18 cellular contexts compared by ENCODE assay signal in genomic region chr1:156098782-156099181, GRCh38. TPM values are rescaled to one million over a fixed set of nuclear protein-coding genes. Genes with fewer than 3 reads are reported as not detected.
A peak's percentile ranks its signal among the peaks of the same experiment; 100 is the strongest.
DNase-seq lines count a peak whose midpoint lies in the region; ATAC-seq, FAIRE-seq and TF ChIP-seq lines count a peak whose summit lies in the region.
"Had no signal": no experiment of that assay in that cellular context is flagged by ENCODE, and none has a peak within 500 bp of the region (broad histone marks: within the 10 kb centered on the region; RNA-seq: fewer than 3 reads in every experiment).

No MANE protein-coding gene starts in this region.

- H3K9me3 Mint-ChIP-seq in activated naive CD4-positive, alpha-beta T cell treated with anti-CD3 and anti-CD28 coated beads for 36 hours: no peaks in the 10 kb centered on the region
- H3K9me3 Mint-ChIP-seq in brain: no peaks in the 10 kb centered on the region
- no peaks in the 10 kb centered on the region for H3K9me3 Mint-ChIP-seq in stimulated activated memory B cell treated with anti-CD40 and anti-IgM and Interleukin-4, amounts not matched to agents 10 μg/mL and 1 μg/mL and 100 μg/mL, for 72 hours

- FAIRE-seq in GM12892 (lab: Jason Lieb, UNC): no peak
- FAIRE-seq: astrocyte, H1 had no signal

- no peak overlapping the region for H3K4me3 Mint-ChIP-seq in activated naive CD4-positive, alpha-beta T cell treated with anti-CD3 and anti-CD28 coated beads for 36 hours
- H3K4me3 Mint-ChIP-seq in brain: no peak overlapping the region
- H3K4me3 Mint-ChIP-seq in stimulated activated memory B cell treated with anti-CD40 and anti-IgM and Interleukin-4, amounts not matched to agents 10 μg/mL and 1 μg/mL and 100 μg/mL, for 72 hours: no peak overlapping the region

- H3K36me3 Mint-ChIP-seq in activated naive CD4-positive, alpha-beta T cell treated with anti-CD3 and anti-CD28 coated beads for 36 hours (ENCODE audit: low read depth): no peaks in the 10 kb centered on the region
- H3K36me3 Mint-ChIP-seq in brain: peaks cover 20% of the 10 kb centered on the region
- no peaks in the 10 kb centered on the region for H3K36me3 Mint-ChIP-seq in stimulated activated memory B cell treated with anti-CD40 and anti-IgM and Interleukin-4, amounts not matched to agents 10 μg/mL and 1 μg/mL and 100 μg/mL, for 72 hours

- peaks cover 60% of the 10 kb centered on the region for H3K4me1 Mint-ChIP-seq in activated naive CD4-positive, alpha-beta T cell treated with anti-CD3 and anti-CD28 coated beads for 36 hours (ENCODE audit: low read depth)
- H3K4me1 Mint-ChIP-seq in brain: peaks cover 80% of the 10 kb centered on the region
- peaks cover 72% of the 10 kb centered on the region for H3K4me1 Mint-ChIP-seq in stimulated activated memory B cell treated with anti-CD40 and anti-IgM and Interleukin-4, amounts not matched to agents 10 μg/mL and 1 μg/mL and 100 μg/mL, for 72 hours

- TF ChIP-seq CTCF in brain (conservative IDR thresholded peaks at IDR 0.05): no peak

- H3K27ac Mint-ChIP-seq in activated naive CD4-positive, alpha-beta T cell treated with anti-CD3 and anti-CD28 coated beads for 36 hours: peak overlapping the region; percentile 28
- peak overlapping the region in 4 of 5 experiments; percentile 17 to 97 (median 86) for H3K27ac Mint-ChIP-seq in brain
- peak overlapping the region; percentile 85 for H3K27ac Mint-ChIP-seq in stimulated activated memory B cell treated with anti-CD40 and anti-IgM and Interleukin-4, amounts not matched to agents 10 μg/mL and 1 μg/mL and 100 μg/mL, for 72 hours

- peaks cover 12% of the 10 kb centered on the region for H3K27me3 Mint-ChIP-seq in activated naive CD4-positive, alpha-beta T cell treated with anti-CD3 and anti-CD28 coated beads for 36 hours (ENCODE audit: low read depth)
- peaks cover 3% of the 10 kb centered on the region for H3K27me3 Mint-ChIP-seq in brain
- no peaks in the 10 kb centered on the region for H3K27me3 Mint-ChIP-seq in stimulated activated memory B cell treated with anti-CD40 and anti-IgM and Interleukin-4, amounts not matched to agents 10 μg/mL and 1 μg/mL and 100 μg/mL, for 72 hours

- no peak for DNase-seq in activated naive CD4-positive, alpha-beta T cell treated with anti-CD3 and anti-CD28 coated beads for 36 hours
- DNase-seq in activated naive CD4-positive, alpha-beta T cell (lab: John Stamatoyannopoulos, UW): no peak
- no peak for DNase-seq in GM12892 (ENCODE audit: insufficient read length)
- DNase-seq in NCI-H2081 (lab: John Stamatoyannopoulos, UW): no peak
- DNase-seq in midbrain (lab: John Stamatoyannopoulos, UW): no peak
- DNase-seq: activated CD4-positive, alpha-beta T cell treated with anti-CD3 and anti-CD28 coated beads, Interleukin-2, amount 50 U/mL, for 1 hour; GF-D8; glutamatergic neuron; NCI-H1694; NCI-H446 treated with DMSO at 0.1 percent for 48 hours; psoas muscle; stimulated activated CD4-positive, alpha-beta T cell treated with anti-CD3 and anti-CD28 coated beads, Interleukin-12 subunit alpha, Interleukin-12 subunit beta, amount 100 ng/mL, for 4 hours had no signal

- no peak for ATAC-seq in stimulated activated memory B cell treated with anti-CD40 and anti-IgM and Interleukin-4, amounts not matched to agents 10 μg/mL and 1 μg/mL and 100 μg/mL, for 72 hours
- ATAC-seq in HG03135 (IDR thresholded peaks at IDR 0.05; ENCODE audit: unreplicated experiment): no peak
- ATAC-seq: psoas muscle had no signal

- CTCF ChIA-PET in activated naive CD4-positive, alpha-beta T cell treated with anti-CD3 and anti-CD28 coated beads for 36 hours (lab: Charles Lee): interaction anchor here (1.1 to 16.2 kb wide), 3 partner anchors 15 to 43 kb away, joined by 3 to 737 read pairs (median 34); partner anchors contain the start of gene LMNA

- peak; percentile 26; the same call in 1 of the 2 replicates for TF ChIP-seq POLR2A in GM12892 (IDR thresholded peaks at IDR 0.05; ENCODE audit: low read depth, low read length)

- intact Hi-C loops in activated naive CD4-positive, alpha-beta T cell treated with anti-CD3 and anti-CD28 coated beads for 36 hours (cut with micrococcal nuclease): loop anchor here (5.0 kb wide), 1 partner anchor 359 kb away; no protein-coding TSS in a partner anchor

RNA-seq across cellular contexts. Expression of gene LMNA, which starts 15.7 kb away (rescaled TPM):
- 10 to 100 TPM; 62.1 to 62.6 TPM for total RNA-seq in activated naive CD4-positive, alpha-beta T cell treated with anti-CD3 and anti-CD28 coated beads for 36 hours
- 109 TPM for polyA plus RNA-seq in GM12892 (2012; ENCODE audit: missing spikeins)
- polyA plus RNA-seq in brain (ENCODE audit: insufficient read depth, low read depth, low replicate concordance): 55.1 TPM

RNA-seq across cellular contexts. Expression of gene MEX3A, which starts 16.5 kb away (rescaled TPM):
- total RNA-seq in activated naive CD4-positive, alpha-beta T cell treated with anti-CD3 and anti-CD28 coated beads for 36 hours: under 1 TPM; 0.22 to 0.36 TPM
- polyA plus RNA-seq in GM12892 (2012; ENCODE audit: missing spikeins): 2.3 TPM
- 91.7 TPM for polyA plus RNA-seq in brain (ENCODE audit: insufficient read depth, low read depth, low replicate concordance)

RNA-seq across cellular contexts. Expression of gene RAB25, which starts 37.8 kb away (rescaled TPM):
- total RNA-seq in activated naive CD4-positive, alpha-beta T cell treated with anti-CD3 and anti-CD28 coated beads for 36 hours: 1 to 10 TPM; 1.3 TPM
- not detected for polyA plus RNA-seq in GM12892 (2012; ENCODE audit: missing spikeins)
- polyA plus RNA-seq in brain (ENCODE audit: insufficient read depth, low read depth, low replicate concordance): 113 TPM
- total RNA-seq: psoas muscle, SJSA1 had no signal

RNA-seq across cellular contexts. Expression of gene LAMTOR2, which starts 44.2 kb away (rescaled TPM):
- total RNA-seq in activated naive CD4-positive, alpha-beta T cell treated with anti-CD3 and anti-CD28 coated beads for 36 hours: 10 to 100 TPM; 54.9 to 55.9 TPM
- 69.0 TPM for polyA plus RNA-seq in GM12892 (2012; ENCODE audit: missing spikeins)
- 126 TPM for polyA plus RNA-seq in brain (ENCODE audit: insufficient read depth, low read depth, low replicate concordance)

RNA-seq across cellular contexts. Expression of gene UBQLN4, which starts 45.2 kb away (rescaled TPM):
- 10 to 100 TPM; 27.1 to 27.4 TPM for total RNA-seq in activated naive CD4-positive, alpha-beta T cell treated with anti-CD3 and anti-CD28 coated beads for 36 hours
- polyA plus RNA-seq in GM12892 (2012; ENCODE audit: missing spikeins): 17.7 TPM
- 92.9 TPM for polyA plus RNA-seq in brain (ENCODE audit: insufficient read depth, low read depth, low replicate concordance)

Comparison
In these comparisons a context has a peak if more than half of its experiments do, and no peak if none do; other contexts are left out.
1. H3K27ac Mint-ChIP-seq: peak in every context shown above with its lines; median percentile 86 in brain; 85 in stimulated activated memory B cell treated with anti-CD40 and anti-IgM and Interleukin-4, amounts not matched to agents 10 μg/mL and 1 μg/mL and 100 μg/mL, for 72 hours; 28 in activated naive CD4-positive, alpha-beta T cell treated with anti-CD3 and anti-CD28 coated beads for 36 hours.